ENCODE assay signal across 14 cellular contexts in genomic region chr16:75059411-75059810, GRCh38. TPM values are rescaled to one million over a fixed set of nuclear protein-coding genes. Genes with fewer than 3 reads are reported as not detected.
A peak's percentile ranks its signal among the peaks of the same experiment; 100 is the strongest.
DNase-seq lines count a peak whose midpoint lies in the region; ATAC-seq and TF ChIP-seq lines count a peak whose summit lies in the region.
"Had no signal": no experiment of that assay in that cellular context is flagged by ENCODE, and none has a peak within 500 bp of the region (broad histone marks: within the 10 kb centered on the region; RNA-seq: fewer than 3 reads in every experiment).

No MANE protein-coding gene starts in this region.

- TF ChIP-seq CTCF in hepatocyte (IDR thresholded peaks at IDR 0.05; ENCODE audit: poor library complexity) (no peak), GM10248 (IDR thresholded peaks at IDR 0.05; ENCODE audit: control extremely low read depth, extremely low read depth, low read depth, missing control alignments) (no peak)

- POLR2A ChIA-PET in GM10248 (lab: Yijun Ruan, JAX): no interaction called here

- no peaks in the 10 kb centered on the region for H3K9me2 ChIP-seq in hepatocyte (replicated peaks; ENCODE audit: insufficient read depth)

- no peaks in the 10 kb centered on the region for H3K36me3 Mint-ChIP-seq in activated naive CD8-positive, alpha-beta T cell treated with anti-CD3 and anti-CD28 coated beads, Interleukin-2, amount 50 U/mL, for 24 hours (ENCODE audit: low read depth)
- no peaks in the 10 kb centered on the region for H3K36me3 Mint-ChIP-seq in activated naive CD8-positive, alpha-beta T cell treated with anti-CD3 and anti-CD28 coated beads for 36 hours

- peak overlapping the region; percentile 16 for H3K27ac Mint-ChIP-seq in activated naive CD8-positive, alpha-beta T cell treated with anti-CD3 and anti-CD28 coated beads, Interleukin-2, amount 50 U/mL, for 24 hours
- no peak overlapping the region for H3K27ac Mint-ChIP-seq in activated naive CD8-positive, alpha-beta T cell treated with anti-CD3 and anti-CD28 coated beads for 36 hours

- no peaks in the 10 kb centered on the region for H3K9me3 ChIP-seq in hepatocyte (ENCODE audit: low read depth)

- peak overlapping the region; percentile 27 for H3K27ac ChIP-seq in hepatocyte
- H3K27ac ChIP-seq in rectal smooth muscle tissue (ENCODE audit: low read depth, low read length): peak overlapping the region; percentile 25
- H3K27ac ChIP-seq: 22Rv1, HL-60 had no signal

- WGBS in hepatocyte (ENCODE audit: low lambda C conversion rate, missing lambda C conversion rate): 60% methylated on average over 5 of the region's 5 CpGs

- H4K20me1 ChIP-seq in hepatocyte (ENCODE audit: insufficient read depth, poor library complexity, severe bottlenecking): peaks cover 6% of the 10 kb centered on the region

- TF ChIP-seq POLR2A in erythroblast (IDR thresholded peaks at IDR 0.05; ENCODE audit: low read length): no peak

- H2AFZ ChIP-seq in hepatocyte: no peak overlapping the region

- H3K27me3 ChIP-seq in hepatocyte (no peaks in the 10 kb centered on the region), rectal smooth muscle tissue (ENCODE audit: control insufficient read depth, insufficient read depth, low read length) (no peaks in the 10 kb centered on the region)

- no peak overlapping the region for H3K4me3 Mint-ChIP-seq in activated naive CD8-positive, alpha-beta T cell treated with anti-CD3 and anti-CD28 coated beads, Interleukin-2, amount 50 U/mL, for 24 hours
- no peak overlapping the region for H3K4me3 Mint-ChIP-seq in activated naive CD8-positive, alpha-beta T cell treated with anti-CD3 and anti-CD28 coated beads for 36 hours
- H3K4me3 Mint-ChIP-seq: CD4-positive, CD25-positive, alpha-beta regulatory T cell had no signal

- no peak for ATAC-seq in activated naive CD8-positive, alpha-beta T cell treated with anti-CD3 and anti-CD28 coated beads, Interleukin-2, amount 50 U/mL, for 24 hours
- ATAC-seq: K562 had no signal

- H3K4me1 Mint-ChIP-seq in activated naive CD8-positive, alpha-beta T cell treated with anti-CD3 and anti-CD28 coated beads, Interleukin-2, amount 50 U/mL, for 24 hours: peaks cover 17% of the 10 kb centered on the region
- H3K4me1 Mint-ChIP-seq in activated naive CD8-positive, alpha-beta T cell treated with anti-CD3 and anti-CD28 coated beads for 36 hours: peaks cover 12% of the 10 kb centered on the region

- H3K79me2 ChIP-seq in hepatocyte: peaks cover 97% of the 10 kb centered on the region

- H3K4me1 ChIP-seq in hepatocyte (ENCODE audit: insufficient read depth) (peaks cover 26% of the 10 kb centered on the region), rectal smooth muscle tissue (ENCODE audit: control insufficient read depth, insufficient read depth, low read length) (peaks cover 21% of the 10 kb centered on the region)

- no peak overlapping the region for H3K9ac ChIP-seq in rectal smooth muscle tissue (ENCODE audit: low read length)

- no peaks in the 10 kb centered on the region for H3K9me3 Mint-ChIP-seq in activated naive CD8-positive, alpha-beta T cell treated with anti-CD3 and anti-CD28 coated beads, Interleukin-2, amount 50 U/mL, for 24 hours
- no peaks in the 10 kb centered on the region for H3K9me3 Mint-ChIP-seq in activated naive CD8-positive, alpha-beta T cell treated with anti-CD3 and anti-CD28 coated beads for 36 hours
- H3K9me3 Mint-ChIP-seq: CD4-positive, CD25-positive, alpha-beta regulatory T cell had no signal

- H3K27me3 Mint-ChIP-seq in activated naive CD8-positive, alpha-beta T cell treated with anti-CD3 and anti-CD28 coated beads, Interleukin-2, amount 50 U/mL, for 24 hours: peaks cover 7% of the 10 kb centered on the region
- no peaks in the 10 kb centered on the region for H3K27me3 Mint-ChIP-seq in activated naive CD8-positive, alpha-beta T cell treated with anti-CD3 and anti-CD28 coated beads for 36 hours
- H3K27me3 Mint-ChIP-seq: CD4-positive, CD25-positive, alpha-beta regulatory T cell had no signal

- H3K36me3 ChIP-seq in hepatocyte (replicated peaks; ENCODE audit: insufficient read depth, low read depth) (no peaks in the 10 kb centered on the region), rectal smooth muscle tissue (ENCODE audit: control insufficient read depth, insufficient read depth, low read length) (no peaks in the 10 kb centered on the region)

- H3K4me2 ChIP-seq in hepatocyte: peak overlapping the region; percentile 50

- CTCF ChIA-PET in GM10248 (lab: Yijun Ruan, JAX): interaction anchor here (1.2 kb wide), 1 partner anchor 18 kb away, joined by 3 read pairs; no protein-coding TSS in a partner anchor

- DNase-seq in activated naive CD8-positive, alpha-beta T cell treated with anti-CD3 and anti-CD28 coated beads, Interleukin-2, amount 50 U/mL, for 24 hours: no peak
- no peak for DNase-seq in activated naive CD8-positive, alpha-beta T cell treated with anti-CD3 and anti-CD28 coated beads for 36 hours
- DNase-seq in hepatocyte (ENCODE audit: low spot score): no peak
- no peak for DNase-seq in erythroblast (lab: John Stamatoyannopoulos, UW)
- no peak for DNase-seq in NCI-H446 treated with DMSO at 0.1 percent for 48 hours (lab: John Stamatoyannopoulos, UW)
- no peak for DNase-seq in GM10248 (ENCODE audit: extremely low spot score)
- no peak for DNase-seq in HCEC 1CT
- DNase-seq: Calu3; CD4-positive, CD25-positive, alpha-beta regulatory T cell had no signal

- H3K4me3 ChIP-seq in hepatocyte (no peak overlapping the region), rectal smooth muscle tissue (ENCODE audit: low read length) (no peak overlapping the region)
- H3K4me3 ChIP-seq: K562 had no signal

RNA-seq across cellular contexts. Expression of gene LDHD, which starts 57.2 kb away (rescaled TPM):
- total RNA-seq in activated naive CD8-positive, alpha-beta T cell treated with anti-CD3 and anti-CD28 coated beads for 36 hours: not detected
- 12.7 and 13.9 TPM in 2 replicates for total RNA-seq in hepatocyte
- polyA plus RNA-seq in hepatocyte: 10.8 and 21.9 TPM in 2 replicates
- total RNA-seq: A673; CD4-positive, CD25-positive, alpha-beta regulatory T cell had no signal

Comparison
In these comparisons a context has a peak if more than half of its experiments do, and no peak if none do; other contexts are left out.
1. RNA of gene LDHD, which starts 57.2 kb away (total RNA-seq): 12.7 to 13.9 TPM in hepatocyte; not detected in activated naive CD8-positive, alpha-beta T cell treated with anti-CD3 and anti-CD28 coated beads for 36 hours; every median in the first group is over 10 times any median in the second.